ENCODE assay signal across 13 cellular contexts in the genomic region with DNA sequence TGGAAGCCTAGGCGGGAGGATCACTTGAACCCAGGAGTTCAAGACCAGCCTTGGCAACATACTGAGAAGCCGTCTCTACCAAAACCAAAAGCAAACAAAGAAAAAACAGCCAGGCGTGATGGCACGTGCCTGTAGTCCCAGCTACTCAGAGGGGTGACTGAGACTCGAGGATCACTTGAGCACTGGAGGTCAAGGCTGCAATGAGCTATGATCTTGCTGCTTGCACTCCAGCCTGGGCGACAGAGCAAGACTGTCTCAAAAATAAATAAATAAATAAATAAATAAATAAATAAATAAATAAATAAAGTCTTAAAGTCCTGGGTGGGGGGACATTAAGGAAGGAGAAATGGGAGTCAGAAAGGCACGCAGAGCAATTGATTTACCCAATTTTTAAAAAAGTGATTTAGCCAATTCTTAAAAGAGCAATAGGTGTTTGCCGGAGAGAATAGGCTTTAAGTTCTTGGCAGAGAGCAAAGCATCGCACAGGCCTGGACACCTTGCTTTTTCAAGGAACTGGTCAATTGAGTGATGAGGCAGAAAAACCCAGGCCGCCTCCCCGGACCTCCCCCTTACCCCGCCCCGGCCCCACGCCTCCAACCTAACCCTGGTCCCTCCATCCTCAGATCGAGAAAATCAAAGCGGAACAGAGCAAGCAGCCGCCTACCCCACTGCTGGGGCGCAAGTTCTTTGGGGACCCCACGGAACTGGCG. TPM values are rescaled to one million over a fixed set of nuclear protein-coding genes. Genes with fewer than 3 reads are reported as not detected.
DNase-seq lines count a peak whose midpoint lies in the region; ATAC-seq and TF ChIP-seq lines count a peak whose summit lies in the region.
"Had no signal": no experiment of that assay in that cellular context is flagged by ENCODE, and none has a peak within 500 bp of the region (broad histone marks: within the 10 kb centered on the region; RNA-seq: fewer than 3 reads in every experiment).

No MANE protein-coding gene starts in this region.

- peak overlapping the region; percentile 54 for H3K4me3 Mint-ChIP-seq in activated naive CD8-positive, alpha-beta T cell
- no peak overlapping the region for H3K4me3 Mint-ChIP-seq in activated naive CD8-positive, alpha-beta T cell treated with anti-CD3 and anti-CD28 coated beads, Interleukin-2, amount 50 U/mL, for 24 hours
- no peak overlapping the region for H3K4me3 Mint-ChIP-seq in activated CD4-positive, alpha-beta memory T cell treated with anti-CD3 and anti-CD28 coated beads for 36 hours
- H3K4me3 Mint-ChIP-seq: activated CD8-positive, alpha-beta memory T cell treated with anti-CD3 and anti-CD28 coated beads, Interleukin-2, amount 10 ng/mL, durations not matched to agents 7 days and 5 days had no signal

- no peak overlapping the region for H3K9ac ChIP-seq in adipocyte (ENCODE audit: low read length)
- H3K9ac ChIP-seq in iPS-20b (ENCODE audit: low read depth, low read length), result no peak overlapping the region

- no peak overlapping the region for H3K27ac Mint-ChIP-seq in activated naive CD8-positive, alpha-beta T cell
- H3K27ac Mint-ChIP-seq in activated naive CD8-positive, alpha-beta T cell treated with anti-CD3 and anti-CD28 coated beads, Interleukin-2, amount 50 U/mL, for 24 hours, result no peak overlapping the region
- no peak overlapping the region for H3K27ac Mint-ChIP-seq in activated CD4-positive, alpha-beta memory T cell treated with anti-CD3 and anti-CD28 coated beads for 36 hours
- H3K27ac Mint-ChIP-seq: activated CD8-positive, alpha-beta memory T cell treated with anti-CD3 and anti-CD28 coated beads, Interleukin-2, amount 10 ng/mL, durations not matched to agents 7 days and 5 days had no signal

- ATAC-seq in activated naive CD8-positive, alpha-beta T cell treated with anti-CD3 and anti-CD28 coated beads, Interleukin-2, amount 50 U/mL, for 24 hours, result no peak
- ATAC-seq in GM19035 (IDR thresholded peaks at IDR 0.05; ENCODE audit: unreplicated experiment), result no peak
- ATAC-seq: activated CD8-positive, alpha-beta memory T cell treated with anti-CD3 and anti-CD28 coated beads, Interleukin-2, amount 10 ng/mL, durations not matched to agents 7 days and 5 days had no signal

- DNase-seq in activated naive CD8-positive, alpha-beta T cell treated with anti-CD3 and anti-CD28 coated beads, Interleukin-2, amount 50 U/mL, for 24 hours, result no peak
- DNase-seq in adipocyte (ENCODE audit: low read depth) (peak; percentile 12), stomach (no peak), SJCRH30 (no peak)
- DNase-seq in activated CD4-positive, alpha-beta memory T cell treated with anti-CD3 and anti-CD28 coated beads for 36 hours, result no peak
- DNase-seq: activated CD8-positive, alpha-beta memory T cell treated with anti-CD3 and anti-CD28 coated beads, Interleukin-2, amount 10 ng/mL, durations not matched to agents 7 days and 5 days; cortex of kidney; islet precursor cell; NCI-H187 had no signal

- CTCF ChIA-PET in activated CD4-positive, alpha-beta memory T cell treated with anti-CD3 and anti-CD28 coated beads for 36 hours (lab: Charles Lee), result interaction anchor here (1.6 kb wide), 1 partner anchor 18 kb away, joined by 3 read pairs; no protein-coding TSS in a partner anchor

- no peaks in the 10 kb centered on the region for H3K36me3 Mint-ChIP-seq in activated naive CD8-positive, alpha-beta T cell
- H3K36me3 Mint-ChIP-seq in activated naive CD8-positive, alpha-beta T cell treated with anti-CD3 and anti-CD28 coated beads, Interleukin-2, amount 50 U/mL, for 24 hours (ENCODE audit: low read depth), result no peaks in the 10 kb centered on the region
- no peaks in the 10 kb centered on the region for H3K36me3 Mint-ChIP-seq in activated CD4-positive, alpha-beta memory T cell treated with anti-CD3 and anti-CD28 coated beads for 36 hours
- H3K36me3 Mint-ChIP-seq: activated CD8-positive, alpha-beta memory T cell treated with anti-CD3 and anti-CD28 coated beads, Interleukin-2, amount 10 ng/mL, durations not matched to agents 7 days and 5 days had no signal

- H3K9me3 ChIP-seq in adipocyte (ENCODE audit: control insufficient read depth, low read length) (no peaks in the 10 kb centered on the region), iPS-20b (ENCODE audit: insufficient read depth, low read depth, low read length) (no peaks in the 10 kb centered on the region), stomach (no peaks in the 10 kb centered on the region), SJCRH30 (replicated peaks) (no peaks in the 10 kb centered on the region)

- H3K4me1 ChIP-seq in adipocyte (ENCODE audit: control insufficient read depth, insufficient read depth, low read length), result peaks cover 8% of the 10 kb centered on the region
- H3K4me1 ChIP-seq in iPS-20b (ENCODE audit: insufficient read depth, low read length), result no peaks in the 10 kb centered on the region
- H3K4me1 ChIP-seq in stomach, result peaks cover 15 to 28% (median 23%) of the 10 kb centered on the region in 4 donors
- H3K4me1 ChIP-seq in SJCRH30, result peaks cover 18% of the 10 kb centered on the region

- peaks cover 12% of the 10 kb centered on the region for H3K27me3 Mint-ChIP-seq in activated naive CD8-positive, alpha-beta T cell
- H3K27me3 Mint-ChIP-seq in activated naive CD8-positive, alpha-beta T cell treated with anti-CD3 and anti-CD28 coated beads, Interleukin-2, amount 50 U/mL, for 24 hours, result peaks cover 44% of the 10 kb centered on the region
- H3K27me3 Mint-ChIP-seq in activated CD4-positive, alpha-beta memory T cell treated with anti-CD3 and anti-CD28 coated beads for 36 hours, result peaks cover 26% of the 10 kb centered on the region

- H3K36me3 ChIP-seq in adipocyte (ENCODE audit: control insufficient read depth, insufficient read depth, low read length, severe bottlenecking), result no peaks in the 10 kb centered on the region
- H3K36me3 ChIP-seq in iPS-20b (ENCODE audit: insufficient read depth, low read depth, low read length), result no peaks in the 10 kb centered on the region
- H3K36me3 ChIP-seq in stomach, result no peaks in the 10 kb centered on the region
- no peaks in the 10 kb centered on the region for H3K36me3 ChIP-seq in SJCRH30

- H3K27me3 ChIP-seq in adipocyte (replicated peaks; ENCODE audit: control insufficient read depth, insufficient read depth, low read length) (no peaks in the 10 kb centered on the region), iPS-20b (ENCODE audit: insufficient read depth, low read length) (peaks cover 78% of the 10 kb centered on the region), stomach (peaks cover 12 to 59% (median 39%) of the 10 kb centered on the region in 3 donors), SJCRH30 (peaks cover 12% of the 10 kb centered on the region; the same call in 1 of the 2 replicates)

- peaks cover 4% of the 10 kb centered on the region for H3K9me3 Mint-ChIP-seq in activated naive CD8-positive, alpha-beta T cell (ENCODE audit: low read depth)
- peaks cover 4% of the 10 kb centered on the region for H3K9me3 Mint-ChIP-seq in activated naive CD8-positive, alpha-beta T cell treated with anti-CD3 and anti-CD28 coated beads, Interleukin-2, amount 50 U/mL, for 24 hours
- H3K9me3 Mint-ChIP-seq in activated CD4-positive, alpha-beta memory T cell treated with anti-CD3 and anti-CD28 coated beads for 36 hours, result no peaks in the 10 kb centered on the region

- peaks cover 12% of the 10 kb centered on the region for H3K4me1 Mint-ChIP-seq in activated naive CD8-positive, alpha-beta T cell (ENCODE audit: low read depth)
- peaks cover 13% of the 10 kb centered on the region for H3K4me1 Mint-ChIP-seq in activated naive CD8-positive, alpha-beta T cell treated with anti-CD3 and anti-CD28 coated beads, Interleukin-2, amount 50 U/mL, for 24 hours
- H3K4me1 Mint-ChIP-seq in activated CD4-positive, alpha-beta memory T cell treated with anti-CD3 and anti-CD28 coated beads for 36 hours (ENCODE audit: low read depth), result peaks cover 16% of the 10 kb centered on the region

- H3K27ac ChIP-seq in iPS-20b (ENCODE audit: low read length) (no peak overlapping the region), stomach (no peak overlapping the region), SJCRH30 (no peak overlapping the region)
- H3K27ac ChIP-seq: C4-2B had no signal

- no peak for TF ChIP-seq CTCF in stomach (IDR thresholded peaks at IDR 0.05)

- WGBS in stomach, 5 donors, result 20 to 29% (median 21%) methylated on average over 14 to 20 of the region's 20 CpGs

- POLR2A ChIA-PET in activated CD4-positive, alpha-beta memory T cell treated with anti-CD3 and anti-CD28 coated beads for 36 hours (lab: Charles Lee), result no interaction called here

- intact Hi-C loops in stomach (cut with DNase I; ENCODE audit: low total_unique reads), result no loop called here
- intact Hi-C loops in activated CD4-positive, alpha-beta memory T cell treated with anti-CD3 and anti-CD28 coated beads for 36 hours (cut with micrococcal nuclease), result no loop called here

- H3K4me3 ChIP-seq in adipocyte (ENCODE audit: low read length), result peak overlapping the region; percentile 68
- peak overlapping the region; percentile 55; the same call in 1 of the 2 replicates for H3K4me3 ChIP-seq in iPS-20b (ENCODE audit: low read length)
- H3K4me3 ChIP-seq in stomach, result peak overlapping the region; percentile 14 to 46 (median 30)
- H3K4me3 ChIP-seq in SJCRH30, result no peak overlapping the region

- TF ChIP-seq POLR2A in stomach (IDR thresholded peaks at IDR 0.05), result no peak

- no peak for TF ChIP-seq EP300 in stomach (IDR thresholded peaks at IDR 0.05)

RNA-seq across cellular contexts. Expression of gene SHKBP1, which starts 9.5 kb away (rescaled TPM):
- total RNA-seq in stomach, result 100 to 1,000 TPM in 1 of 5 donors, 10 to 100 TPM in 4; 15.8 to 102 (median 70.6) TPM
- 10 to 100 TPM; 76.1 to 95.7 (median 79.9) TPM for polyA plus RNA-seq in stomach
- 44.1 and 46.6 TPM in 2 replicates for total RNA-seq in SJCRH30 (2014; rRNA removed; shearing (Covaris generic))
- 100 to 1,000 TPM; 112 to 126 TPM for total RNA-seq in activated CD4-positive, alpha-beta memory T cell treated with anti-CD3 and anti-CD28 coated beads for 36 hours

RNA-seq across cellular contexts. Expression of gene LTBP4, which starts 34.0 kb away (rescaled TPM):
- total RNA-seq in stomach, result 1,000 to 10,000 TPM in 1 of 5 donors, 100 to 1,000 TPM in 3, 10 to 100 TPM in 1; 79.0 to 1,027 (median 190) TPM
- polyA plus RNA-seq in stomach, result 100 to 1,000 TPM in 1 of 3 donors, 10 to 100 TPM in 2; 66.1 to 102 (median 98.6) TPM
- total RNA-seq in SJCRH30 (2014; rRNA removed; shearing (Covaris generic)), result 4.0 and 5.6 TPM in 2 replicates
- 100 to 1,000 TPM; 178 to 182 TPM for total RNA-seq in activated CD4-positive, alpha-beta memory T cell treated with anti-CD3 and anti-CD28 coated beads for 36 hours

Comparison
In these comparisons a context has a peak if more than half of its experiments do, and no peak if none do; other contexts are left out.
1. RNA of gene LTBP4, which starts 34.0 kb away (total RNA-seq): 79.0 to 1,027 TPM in stomach and 178 to 182 TPM in activated CD4-positive, alpha-beta memory T cell treated with anti-CD3 and anti-CD28 coated beads for 36 hours; 4.0 to 5.6 TPM in SJCRH30; every median in the first group is over 10 times any median in the second.